Comparison of ENCODE assay signal across 13 cellular contexts in the genomic region with DNA sequence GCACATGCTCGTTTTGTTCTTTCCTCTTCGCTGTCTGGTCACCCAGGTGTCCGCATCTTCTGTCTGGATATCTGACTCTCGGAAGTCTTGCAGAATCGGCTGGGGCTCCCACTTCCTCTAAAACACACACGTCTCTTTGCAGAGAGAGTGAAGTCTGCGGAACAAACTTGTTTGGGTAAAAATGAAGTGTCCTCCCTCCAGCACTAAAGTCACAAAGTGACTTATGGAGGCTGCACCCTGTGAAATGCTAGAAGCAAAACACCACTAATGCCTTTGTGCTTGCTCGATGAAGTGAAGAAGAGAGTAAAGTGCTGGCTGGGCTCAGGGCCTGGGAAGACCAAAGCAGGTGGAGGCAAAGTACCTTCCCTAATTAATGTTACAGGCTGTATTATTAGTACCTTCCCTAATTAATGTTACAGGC.
DNase-seq lines count a peak whose midpoint lies in the region; ATAC-seq and TF ChIP-seq lines count a peak whose summit lies in the region.
"Had no signal": no experiment of that assay in that cellular context is flagged by ENCODE, and none has a peak within 500 bp of the region (broad histone marks: within the 10 kb centered on the region; RNA-seq: fewer than 3 reads in every experiment).

No MANE protein-coding gene starts in this region.

- H3K9ac ChIP-seq in HUES48 (ENCODE audit: low read depth, low read length) = no peak overlapping the region
- H3K9ac ChIP-seq: GM23248 had no signal

- H3K36me3 ChIP-seq in CD8-positive, alpha-beta memory T cell (ENCODE audit: insufficient read depth, low read length) = no peaks in the 10 kb centered on the region
- H3K36me3 ChIP-seq in HUES48 (ENCODE audit: control insufficient read depth, insufficient read depth, low read length) (peaks cover 80% of the 10 kb centered on the region), MG63 (no peaks in the 10 kb centered on the region)
- H3K36me3 ChIP-seq: WERI-Rb-1 had no signal

- no peak overlapping the region for H3K27ac ChIP-seq in CD8-positive, alpha-beta memory T cell (ENCODE audit: low read depth, low read length)
- peak overlapping the region; percentile 61 for H3K27ac ChIP-seq in HUES48 (ENCODE audit: low read depth, low read length)
- H3K27ac ChIP-seq: GM23248, WERI-Rb-1 had no signal

- H3K4me1 Mint-ChIP-seq in CD8-positive, alpha-beta memory T cell = peaks cover 5 to 33% (median 8%) of the 10 kb centered on the region in 3 donors
- H3K4me1 Mint-ChIP-seq in WTC11 = peaks cover 64% of the 10 kb centered on the region
- H3K4me1 Mint-ChIP-seq in mesothelial cell of epicardium = peaks cover 58% of the 10 kb centered on the region
- H3K4me1 Mint-ChIP-seq in activated T-helper 2 cell treated with anti-CD3 and anti-CD28 coated beads, Interferon-gamma antibody, Interleukin-2, Interleukin-4, amounts not matched to agents 10 μg/mL and 5 μg/mL and 100 μg/mL, durations not matched to agents 14 hours and 24 hours and 36 hours (ENCODE audit: low read depth) = peaks cover 3% of the 10 kb centered on the region

- H3K9me3 ChIP-seq in CD8-positive, alpha-beta memory T cell (ENCODE audit: low read length) = no peaks in the 10 kb centered on the region
- H3K9me3 ChIP-seq in HUES48 (ENCODE audit: control insufficient read depth, insufficient read depth, low read length) (no peaks in the 10 kb centered on the region), MG63 (no peaks in the 10 kb centered on the region)

- H3K4me3 Mint-ChIP-seq in CD8-positive, alpha-beta memory T cell = peak overlapping the region in 4 of 7 donors; percentile 2 to 39 (median 24)
- H3K4me3 Mint-ChIP-seq in WTC11 (no peak overlapping the region), mesothelial cell of epicardium (no peak overlapping the region)
- H3K4me3 Mint-ChIP-seq in activated T-helper 2 cell treated with anti-CD3 and anti-CD28 coated beads, Interferon-gamma antibody, Interleukin-2, Interleukin-4, amounts not matched to agents 10 μg/mL and 5 μg/mL and 100 μg/mL, durations not matched to agents 14 hours and 24 hours and 36 hours (ENCODE audit: low read depth) = no peak overlapping the region
- H3K4me3 Mint-ChIP-seq: activated T-cell treated with anti-CD3 and anti-CD28 coated beads, Interleukin-2, amount 50 U/mL, for 4 hours had no signal

- TF ChIP-seq CTCF in WTC11 (IDR thresholded peaks at IDR 0.05) = no peak
- no peak for TF ChIP-seq CTCF in mesothelial cell of epicardium (IDR thresholded peaks at IDR 0.05; ENCODE audit: unreplicated experiment)

- no peaks in the 10 kb centered on the region for H3K27me3 ChIP-seq in CD8-positive, alpha-beta memory T cell (ENCODE audit: insufficient read depth, low read length, poor library complexity, severe bottlenecking)
- H3K27me3 ChIP-seq in HUES48 (ENCODE audit: control insufficient read depth, insufficient read depth, low read length) = no peaks in the 10 kb centered on the region
- H3K27me3 ChIP-seq in MG63 = no peaks in the 10 kb centered on the region

- POLR2A ChIA-PET in CD8-positive, alpha-beta memory T cell (lab: Charles Lee) = no interaction called here
- POLR2A ChIA-PET in WTC11 (lab: Charles Lee) = no interaction called here

- peak overlapping the region in 1 of 8 donors; percentile 60 for H3K27ac Mint-ChIP-seq in CD8-positive, alpha-beta memory T cell
- H3K27ac Mint-ChIP-seq in WTC11 (peak overlapping the region; percentile 96), mesothelial cell of epicardium (peak overlapping the region; percentile 77)
- H3K27ac Mint-ChIP-seq in activated T-helper 2 cell treated with anti-CD3 and anti-CD28 coated beads, Interferon-gamma antibody, Interleukin-2, Interleukin-4, amounts not matched to agents 10 μg/mL and 5 μg/mL and 100 μg/mL, durations not matched to agents 14 hours and 24 hours and 36 hours = no peak overlapping the region

- H3K36me3 Mint-ChIP-seq in CD8-positive, alpha-beta memory T cell = no peaks in the 10 kb centered on the region
- H3K36me3 Mint-ChIP-seq in WTC11 (peaks cover 46% of the 10 kb centered on the region), mesothelial cell of epicardium (peaks cover 17% of the 10 kb centered on the region)
- H3K36me3 Mint-ChIP-seq in activated T-helper 2 cell treated with anti-CD3 and anti-CD28 coated beads, Interferon-gamma antibody, Interleukin-2, Interleukin-4, amounts not matched to agents 10 μg/mL and 5 μg/mL and 100 μg/mL, durations not matched to agents 14 hours and 24 hours and 36 hours (ENCODE audit: low read depth) = no peaks in the 10 kb centered on the region

- ATAC-seq in WTC11 = no peak
- ATAC-seq in SK-N-SH treated with all-trans-retinoic acid at 6 μM for 48 hours = no peak
- ATAC-seq: activated T-cell treated with anti-CD3 and anti-CD28 coated beads, Interleukin-2, amount 50 U/mL, for 4 hours had no signal

- intact Hi-C loops in activated T-helper 2 cell treated with anti-CD3 and anti-CD28 coated beads, Interferon-gamma antibody, Interleukin-2, Interleukin-4, amounts not matched to agents 10 μg/mL and 5 μg/mL and 100 μg/mL, durations not matched to agents 14 hours and 24 hours and 36 hours (cut with micrococcal nuclease) = no loop called here

- no peak overlapping the region for H3K4me3 ChIP-seq in CD8-positive, alpha-beta memory T cell (ENCODE audit: low read length)
- H3K4me3 ChIP-seq in HUES48 (ENCODE audit: low read depth, low read length) = no peak overlapping the region
- no peak overlapping the region for H3K4me3 ChIP-seq in MG63
- H3K4me3 ChIP-seq: GM23248 had no signal

- DNase-seq in CD8-positive, alpha-beta memory T cell = no peak
- DNase-seq in WTC11 (ENCODE audit: low spot score) (no peak), mesothelial cell of epicardium (ENCODE audit: low spot score in 2 of 2, unreplicated experiment in 2 of 2) (no peak), MG63 (no peak), DMS53 (lab: John Stamatoyannopoulos, UW) (no peak)
- DNase-seq in activated T-helper 2 cell treated with anti-CD3 and anti-CD28 coated beads, Interferon-gamma antibody, Interleukin-2, Interleukin-4, amounts not matched to agents 10 μg/mL and 5 μg/mL and 100 μg/mL, durations not matched to agents 14 hours and 24 hours and 36 hours (ENCODE audit: low spot score) = no peak
- DNase-seq: activated T-cell treated with anti-CD3 and anti-CD28 coated beads, Interleukin-2, amount 50 U/mL, for 4 hours; GM23248; NCI-H2029 treated with DMSO at 0.1 percent for 48 hours; Right ventricle myocardium superior; WERI-Rb-1 had no signal

- H3K9me3 Mint-ChIP-seq in CD8-positive, alpha-beta memory T cell = no peaks in the 10 kb centered on the region
- H3K9me3 Mint-ChIP-seq in WTC11 (peaks cover 7% of the 10 kb centered on the region), mesothelial cell of epicardium (no peaks in the 10 kb centered on the region)
- no peaks in the 10 kb centered on the region for H3K9me3 Mint-ChIP-seq in activated T-helper 2 cell treated with anti-CD3 and anti-CD28 coated beads, Interferon-gamma antibody, Interleukin-2, Interleukin-4, amounts not matched to agents 10 μg/mL and 5 μg/mL and 100 μg/mL, durations not matched to agents 14 hours and 24 hours and 36 hours
- H3K9me3 Mint-ChIP-seq: activated T-cell treated with anti-CD3 and anti-CD28 coated beads, Interleukin-2, amount 50 U/mL, for 4 hours had no signal

- peaks cover 0 to 2% of the 10 kb centered on the region in 2 donors for H3K27me3 Mint-ChIP-seq in CD8-positive, alpha-beta memory T cell
- H3K27me3 Mint-ChIP-seq in WTC11 (ENCODE audit: low read depth) (no peaks in the 10 kb centered on the region), mesothelial cell of epicardium (ENCODE audit: low read depth) (no peaks in the 10 kb centered on the region)
- peaks cover 3% of the 10 kb centered on the region for H3K27me3 Mint-ChIP-seq in activated T-helper 2 cell treated with anti-CD3 and anti-CD28 coated beads, Interferon-gamma antibody, Interleukin-2, Interleukin-4, amounts not matched to agents 10 μg/mL and 5 μg/mL and 100 μg/mL, durations not matched to agents 14 hours and 24 hours and 36 hours (ENCODE audit: low read depth)

- H3K4me1 ChIP-seq in CD8-positive, alpha-beta memory T cell (ENCODE audit: insufficient read depth, low read length) = no peaks in the 10 kb centered on the region
- peaks cover 25% of the 10 kb centered on the region for H3K4me1 ChIP-seq in HUES48 (ENCODE audit: control insufficient read depth, insufficient read depth, low read length)

- CTCF ChIA-PET in CD8-positive, alpha-beta memory T cell (lab: Charles Lee) = no interaction called here
- CTCF ChIA-PET in WTC11 (lab: Charles Lee) = no interaction called here

TF ChIP-seq in WTC11, 78 proteins besides CTCF, POLR2A, EP300 and RAD21 (continues in another document):
- TF ChIP-seq SP1 (CRISPR knock-in tag; conservative IDR thresholded peaks at IDR 0.05) = no peak
- TF ChIP-seq ZNF423 (CRISPR knock-in tag; IDR thresholded peaks at IDR 0.05) = no peak

TF ChIP-seq in SK-N-SH treated with all-trans-retinoic acid at 6 μM for 48 hours, 23 proteins besides CTCF, POLR2A, EP300 and RAD21 (continues in another document):
- TF ChIP-seq ZC3H10 (CRISPR knock-in tag; IDR thresholded peaks at IDR 0.05) = no peak
- TF ChIP-seq SNAI2 (CRISPR knock-in tag; IDR thresholded peaks at IDR 0.05) = no peak
- TF ChIP-seq CSDC2 (CRISPR knock-in tag; IDR thresholded peaks at IDR 0.05) = no peak
- TF ChIP-seq ZFP30 (CRISPR knock-in tag; IDR thresholded peaks at IDR 0.05) = no peak
- no peak for TF ChIP-seq OSR1 (CRISPR knock-in tag; IDR thresholded peaks at IDR 0.05)
- no peak for TF ChIP-seq TOX (CRISPR knock-in tag; IDR thresholded peaks at IDR 0.05; ENCODE audit: borderline replicate concordance)
- no peak for TF ChIP-seq ESRRG (CRISPR knock-in tag; IDR thresholded peaks at IDR 0.05)
- no peak for TF ChIP-seq POU6F1 (CRISPR knock-in tag; IDR thresholded peaks at IDR 0.05; ENCODE audit: borderline replicate concordance, low read depth)
- TF ChIP-seq ZNF8 (CRISPR knock-in tag; IDR thresholded peaks at IDR 0.05) = no peak
- TF ChIP-seq ZNF70 (CRISPR knock-in tag; IDR thresholded peaks at IDR 0.05) = no peak

Comparison
In these comparisons a context has a peak if more than half of its experiments do, and no peak if none do; other contexts are left out.
1. H3K4me3 Mint-ChIP-seq: peak in CD8-positive, alpha-beta memory T cell (4 of 7); none in WTC11 (single experiment), mesothelial cell of epicardium (single experiment) and activated T-helper 2 cell treated with anti-CD3 and anti-CD28 coated beads, Interferon-gamma antibody, Interleukin-2, Interleukin-4, amounts not matched to agents 10 μg/mL and 5 μg/mL and 100 μg/mL, durations not matched to agents 14 hours and 24 hours and 36 hours (single experiment).